1 cellular context compared by ENCODE assay signal in the genomic region with DNA sequence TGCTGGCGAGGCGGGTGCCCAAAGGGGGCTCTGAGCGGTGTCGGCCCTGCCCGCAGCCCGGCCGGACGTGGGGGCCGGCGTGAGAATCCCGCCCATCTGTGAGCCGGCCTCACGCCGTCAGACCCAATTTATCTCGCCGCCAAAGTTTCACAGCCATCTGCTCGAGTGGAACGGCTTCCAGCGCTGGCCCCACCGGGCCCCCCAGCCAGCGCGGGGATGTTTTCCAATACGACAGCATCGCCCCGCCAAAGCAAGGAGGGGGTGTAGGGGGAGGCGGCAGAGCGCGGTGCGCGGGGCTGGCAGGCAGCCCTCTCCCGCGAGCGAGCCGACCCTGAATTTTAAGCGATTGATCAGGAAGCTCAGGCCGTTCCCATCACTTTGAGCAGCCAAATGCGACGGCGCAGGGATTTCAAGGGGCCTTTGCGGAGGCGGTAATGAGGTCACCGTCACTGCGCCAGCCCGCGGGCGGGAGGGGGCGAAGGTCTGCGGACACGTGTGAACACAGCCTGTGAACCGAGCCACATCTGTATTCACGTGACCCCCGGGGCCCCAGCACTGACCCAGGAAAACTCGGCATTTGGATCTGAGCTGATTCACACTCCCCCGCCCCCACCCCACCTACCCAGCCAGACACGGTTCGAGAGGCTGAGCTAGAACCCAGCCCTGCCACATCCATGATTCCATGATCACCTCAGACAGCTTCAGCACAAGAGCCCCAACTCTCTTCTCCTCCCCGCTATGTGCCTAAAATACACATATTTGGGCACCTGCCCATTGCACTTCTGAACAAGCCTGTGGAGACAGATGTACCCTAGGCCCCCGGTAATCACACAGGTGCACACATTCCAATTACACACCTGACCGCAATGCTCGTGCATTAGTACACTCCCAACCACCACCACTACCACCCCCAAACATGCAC.
TF ChIP-seq lines count a peak whose summit lies in the region.

No MANE protein-coding gene starts in this region.

TF ChIP-seq in HepG2, 621 proteins besides CTCF, POLR2A, EP300 and RAD21 (continued from another document and continues in another):
- TF ChIP-seq, protein P1, sequence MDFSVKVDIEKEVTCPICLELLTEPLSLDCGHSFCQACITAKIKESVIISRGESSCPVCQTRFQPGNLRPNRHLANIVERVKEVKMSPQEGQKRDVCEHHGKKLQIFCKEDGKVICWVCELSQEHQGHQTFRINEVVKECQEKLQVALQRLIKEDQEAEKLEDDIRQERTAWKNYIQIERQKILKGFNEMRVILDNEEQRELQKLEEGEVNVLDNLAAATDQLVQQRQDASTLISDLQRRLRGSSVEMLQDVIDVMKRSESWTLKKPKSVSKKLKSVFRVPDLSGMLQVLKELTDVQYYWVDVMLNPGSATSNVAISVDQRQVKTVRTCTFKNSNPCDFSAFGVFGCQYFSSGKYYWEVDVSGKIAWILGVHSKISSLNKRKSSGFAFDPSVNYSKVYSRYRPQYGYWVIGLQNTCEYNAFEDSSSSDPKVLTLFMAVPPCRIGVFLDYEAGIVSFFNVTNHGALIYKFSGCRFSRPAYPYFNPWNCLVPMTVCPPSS (IDR thresholded peaks at IDR 0.05): no peak
- TF ChIP-seq SCMH1 (CRISPR knock-in tag; IDR thresholded peaks at IDR 0.05; ENCODE audit: borderline replicate concordance) (no peak), MTF1 (CRISPR knock-in tag; IDR thresholded peaks at IDR 0.05) (no peak), ARID2 (CRISPR knock-in tag; IDR thresholded peaks at IDR 0.05; ENCODE audit: borderline replicate concordance) (no peak; the same call in 1 of the 2 replicates), GLI4 (CRISPR knock-in tag; IDR thresholded peaks at IDR 0.05; ENCODE audit: borderline replicate concordance) (no peak), HES4 (CRISPR knock-in tag; IDR thresholded peaks at IDR 0.05; ENCODE audit: borderline replicate concordance) (0 out of 2 replicates have a peak, but pooled peaks have one; percentile 21), ZNF577 (CRISPR knock-in tag; IDR thresholded peaks at IDR 0.05; ENCODE audit: borderline replicate concordance, low read depth) (no peak), PHF5A (CRISPR knock-in tag; IDR thresholded peaks at IDR 0.05; ENCODE audit: low read depth, unreplicated experiment) (no peak), KLF16 (CRISPR knock-in tag; IDR thresholded peaks at IDR 0.05) (no peak), HNRNPK (IDR thresholded peaks at IDR 0.05; ENCODE audit: low read depth, low read length, poor library complexity, severe bottlenecking) (no peak), ZNF251 (CRISPR knock-in tag; IDR thresholded peaks at IDR 0.05) (no peak), ZNF432 (CRISPR knock-in tag; IDR thresholded peaks at IDR 0.05; ENCODE audit: borderline replicate concordance) (no peak), FOXA3 (CRISPR knock-in tag; IDR thresholded peaks at IDR 0.05) (0 out of 2 replicates have a peak, but pooled peaks have one; percentile 25), KDM6A (CRISPR knock-in tag; IDR thresholded peaks at IDR 0.05; ENCODE audit: low read depth) (no peak), ZNF772 (CRISPR knock-in tag; IDR thresholded peaks at IDR 0.05) (peak; percentile 81), ZNF660 (CRISPR knock-in tag; IDR thresholded peaks at IDR 0.05; ENCODE audit: borderline replicate concordance, low read depth) (no peak), MED1 (CRISPR knock-in tag; IDR thresholded peaks at IDR 0.05) (peak; percentile 60), NFIC (IDR thresholded peaks at IDR 0.05; ENCODE audit: low read length) (no peak), MXD4 (CRISPR knock-in tag; IDR thresholded peaks at IDR 0.05) (no peak), ZNF234 (CRISPR knock-in tag; conservative IDR thresholded peaks at IDR 0.05) (no peak), ZNF572 (CRISPR knock-in tag; IDR thresholded peaks at IDR 0.05) (peak; percentile 66; the same call in 1 of the 2 replicates), ZNF20 (CRISPR knock-in tag; IDR thresholded peaks at IDR 0.05) (no peak), PHF20 (CRISPR knock-in tag; IDR thresholded peaks at IDR 0.05) (no peak), HOXA5 (CRISPR knock-in tag; IDR thresholded peaks at IDR 0.05) (peak; percentile 61), NFE2L1 (CRISPR knock-in tag; IDR thresholded peaks at IDR 0.05; ENCODE audit: borderline replicate concordance) (no peak), ZNF451 (CRISPR knock-in tag; IDR thresholded peaks at IDR 0.05) (no peak), NBN (conservative IDR thresholded peaks at IDR 0.05) (no peak)
- TF ChIP-seq, protein P2, sequence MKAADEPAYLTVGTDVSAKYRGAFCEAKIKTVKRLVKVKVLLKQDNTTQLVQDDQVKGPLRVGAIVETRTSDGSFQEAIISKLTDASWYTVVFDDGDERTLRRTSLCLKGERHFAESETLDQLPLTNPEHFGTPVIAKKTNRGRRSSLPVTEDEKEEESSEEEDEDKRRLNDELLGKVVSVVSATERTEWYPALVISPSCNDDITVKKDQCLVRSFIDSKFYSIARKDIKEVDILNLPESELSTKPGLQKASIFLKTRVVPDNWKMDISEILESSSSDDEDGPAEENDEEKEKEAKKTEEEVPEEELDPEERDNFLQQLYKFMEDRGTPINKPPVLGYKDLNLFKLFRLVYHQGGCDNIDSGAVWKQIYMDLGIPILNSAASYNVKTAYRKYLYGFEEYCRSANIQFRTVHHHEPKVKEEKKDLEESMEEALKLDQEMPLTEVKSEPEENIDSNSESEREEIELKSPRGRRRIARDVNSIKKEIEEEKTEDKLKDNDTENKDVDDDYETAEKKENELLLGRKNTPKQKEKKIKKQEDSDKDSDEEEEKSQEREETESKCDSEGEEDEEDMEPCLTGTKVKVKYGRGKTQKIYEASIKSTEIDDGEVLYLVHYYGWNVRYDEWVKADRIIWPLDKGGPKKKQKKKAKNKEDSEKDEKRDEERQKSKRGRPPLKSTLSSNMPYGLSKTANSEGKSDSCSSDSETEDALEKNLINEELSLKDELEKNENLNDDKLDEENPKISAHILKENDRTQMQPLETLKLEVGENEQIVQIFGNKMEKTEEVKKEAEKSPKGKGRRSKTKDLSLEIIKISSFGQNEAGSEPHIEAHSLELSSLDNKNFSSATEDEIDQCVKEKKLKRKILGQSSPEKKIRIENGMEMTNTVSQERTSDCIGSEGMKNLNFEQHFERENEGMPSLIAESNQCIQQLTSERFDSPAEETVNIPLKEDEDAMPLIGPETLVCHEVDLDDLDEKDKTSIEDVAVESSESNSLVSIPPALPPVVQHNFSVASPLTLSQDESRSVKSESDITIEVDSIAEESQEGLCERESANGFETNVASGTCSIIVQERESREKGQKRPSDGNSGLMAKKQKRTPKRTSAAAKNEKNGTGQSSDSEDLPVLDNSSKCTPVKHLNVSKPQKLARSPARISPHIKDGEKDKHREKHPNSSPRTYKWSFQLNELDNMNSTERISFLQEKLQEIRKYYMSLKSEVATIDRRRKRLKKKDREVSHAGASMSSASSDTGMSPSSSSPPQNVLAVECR (CRISPR knock-in tag; IDR thresholded peaks at IDR 0.05; ENCODE audit: borderline replicate concordance): peak; percentile 60; the same call in 1 of the 2 replicates
- TF ChIP-seq, protein P3, sequence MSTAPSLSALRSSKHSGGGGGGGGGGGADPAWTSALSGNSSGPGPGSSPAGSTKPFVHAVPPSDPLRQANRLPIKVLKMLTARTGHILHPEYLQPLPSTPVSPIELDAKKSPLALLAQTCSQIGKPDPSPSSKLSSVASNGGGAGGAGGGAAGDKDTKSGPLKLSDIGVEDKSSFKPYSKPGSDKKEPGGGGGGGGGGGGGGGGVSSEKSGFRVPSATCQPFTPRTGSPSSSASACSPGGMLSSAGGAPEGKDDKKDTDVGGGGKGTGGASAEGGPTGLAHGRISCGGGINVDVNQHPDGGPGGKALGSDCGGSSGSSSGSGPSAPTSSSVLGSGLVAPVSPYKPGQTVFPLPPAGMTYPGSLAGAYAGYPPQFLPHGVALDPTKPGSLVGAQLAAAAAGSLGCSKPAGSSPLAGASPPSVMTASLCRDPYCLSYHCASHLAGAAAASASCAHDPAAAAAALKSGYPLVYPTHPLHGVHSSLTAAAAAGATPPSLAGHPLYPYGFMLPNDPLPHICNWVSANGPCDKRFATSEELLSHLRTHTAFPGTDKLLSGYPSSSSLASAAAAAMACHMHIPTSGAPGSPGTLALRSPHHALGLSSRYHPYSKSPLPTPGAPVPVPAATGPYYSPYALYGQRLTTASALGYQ (CRISPR knock-in tag; IDR thresholded peaks at IDR 0.05): 0 out of 2 replicates have a peak, but pooled peaks have one; percentile 29
- TF ChIP-seq, protein P4, sequence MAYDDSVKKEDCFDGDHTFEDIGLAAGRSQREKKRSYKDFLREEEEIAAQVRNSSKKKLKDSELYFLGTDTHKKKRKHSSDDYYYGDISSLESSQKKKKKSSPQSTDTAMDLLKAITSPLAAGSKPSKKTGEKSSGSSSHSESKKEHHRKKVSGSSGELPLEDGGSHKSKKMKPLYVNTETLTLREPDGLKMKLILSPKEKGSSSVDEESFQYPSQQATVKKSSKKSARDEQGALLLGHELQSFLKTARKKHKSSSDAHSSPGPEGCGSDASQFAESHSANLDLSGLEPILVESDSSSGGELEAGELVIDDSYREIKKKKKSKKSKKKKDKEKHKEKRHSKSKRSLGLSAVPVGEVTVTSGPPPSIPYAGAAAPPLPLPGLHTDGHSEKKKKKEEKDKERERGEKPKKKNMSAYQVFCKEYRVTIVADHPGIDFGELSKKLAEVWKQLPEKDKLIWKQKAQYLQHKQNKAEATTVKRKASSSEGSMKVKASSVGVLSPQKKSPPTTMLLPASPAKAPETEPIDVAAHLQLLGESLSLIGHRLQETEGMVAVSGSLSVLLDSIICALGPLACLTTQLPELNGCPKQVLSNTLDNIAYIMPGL (CRISPR knock-in tag; IDR thresholded peaks at IDR 0.05; ENCODE audit: borderline replicate concordance in 1 of 2, low read depth in 1 of 2): no peak; a peak in 1 of 4 replicates
- TF ChIP-seq, protein P5, sequence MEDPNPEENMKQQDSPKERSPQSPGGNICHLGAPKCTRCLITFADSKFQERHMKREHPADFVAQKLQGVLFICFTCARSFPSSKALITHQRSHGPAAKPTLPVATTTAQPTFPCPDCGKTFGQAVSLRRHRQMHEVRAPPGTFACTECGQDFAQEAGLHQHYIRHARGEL (CRISPR knock-in tag; IDR thresholded peaks at IDR 0.05): no peak
- TF ChIP-seq, protein P6, sequence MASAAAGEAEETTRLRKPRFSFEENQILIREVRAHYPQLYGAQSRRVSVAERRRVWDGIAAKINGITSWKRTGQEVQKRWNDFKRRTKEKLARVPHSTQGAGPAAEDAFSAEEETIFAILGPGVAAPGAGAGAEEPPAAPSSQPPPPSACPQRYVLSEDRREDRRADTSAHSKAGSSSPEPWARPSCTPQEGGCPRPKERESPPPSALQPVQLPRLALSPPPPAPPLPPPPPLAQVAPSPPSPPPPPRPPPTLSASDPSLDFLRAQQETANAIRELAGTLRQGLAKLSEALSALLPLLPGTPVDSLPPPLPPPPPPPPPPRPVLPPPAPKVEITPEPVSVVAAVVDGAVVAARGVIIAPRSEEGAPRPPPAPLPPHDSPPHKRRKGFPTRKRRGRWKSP (CRISPR knock-in tag; IDR thresholded peaks at IDR 0.05): peak; percentile 73
- TF ChIP-seq, protein P7, sequence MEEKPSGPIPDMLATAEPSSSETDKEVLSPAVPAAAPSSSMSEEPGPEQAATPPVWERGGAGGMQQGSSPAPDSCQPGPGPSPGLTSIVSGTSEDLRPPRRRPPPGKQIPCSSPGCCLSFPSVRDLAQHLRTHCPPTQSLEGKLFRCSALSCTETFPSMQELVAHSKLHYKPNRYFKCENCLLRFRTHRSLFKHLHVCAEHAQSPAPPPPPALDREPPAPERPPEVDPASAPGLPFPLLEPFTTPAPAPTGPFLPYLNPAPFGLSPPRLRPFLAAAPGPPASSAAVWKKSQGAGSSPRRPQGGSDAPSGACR (CRISPR knock-in tag; IDR thresholded peaks at IDR 0.05): peak; percentile 47; the same call in 1 of the 2 replicates
- TF ChIP-seq, protein P8, sequence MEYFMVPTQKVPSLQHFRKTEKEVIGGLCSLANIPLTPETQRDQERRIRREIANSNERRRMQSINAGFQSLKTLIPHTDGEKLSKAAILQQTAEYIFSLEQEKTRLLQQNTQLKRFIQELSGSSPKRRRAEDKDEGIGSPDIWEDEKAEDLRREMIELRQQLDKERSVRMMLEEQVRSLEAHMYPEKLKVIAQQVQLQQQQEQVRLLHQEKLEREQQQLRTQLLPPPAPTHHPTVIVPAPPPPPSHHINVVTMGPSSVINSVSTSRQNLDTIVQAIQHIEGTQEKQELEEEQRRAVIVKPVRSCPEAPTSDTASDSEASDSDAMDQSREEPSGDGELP (IDR thresholded peaks at IDR 0.05; ENCODE audit: borderline replicate concordance, low read depth): no peak; the same call in 1 of the 2 replicates
- TF ChIP-seq, protein P9, sequence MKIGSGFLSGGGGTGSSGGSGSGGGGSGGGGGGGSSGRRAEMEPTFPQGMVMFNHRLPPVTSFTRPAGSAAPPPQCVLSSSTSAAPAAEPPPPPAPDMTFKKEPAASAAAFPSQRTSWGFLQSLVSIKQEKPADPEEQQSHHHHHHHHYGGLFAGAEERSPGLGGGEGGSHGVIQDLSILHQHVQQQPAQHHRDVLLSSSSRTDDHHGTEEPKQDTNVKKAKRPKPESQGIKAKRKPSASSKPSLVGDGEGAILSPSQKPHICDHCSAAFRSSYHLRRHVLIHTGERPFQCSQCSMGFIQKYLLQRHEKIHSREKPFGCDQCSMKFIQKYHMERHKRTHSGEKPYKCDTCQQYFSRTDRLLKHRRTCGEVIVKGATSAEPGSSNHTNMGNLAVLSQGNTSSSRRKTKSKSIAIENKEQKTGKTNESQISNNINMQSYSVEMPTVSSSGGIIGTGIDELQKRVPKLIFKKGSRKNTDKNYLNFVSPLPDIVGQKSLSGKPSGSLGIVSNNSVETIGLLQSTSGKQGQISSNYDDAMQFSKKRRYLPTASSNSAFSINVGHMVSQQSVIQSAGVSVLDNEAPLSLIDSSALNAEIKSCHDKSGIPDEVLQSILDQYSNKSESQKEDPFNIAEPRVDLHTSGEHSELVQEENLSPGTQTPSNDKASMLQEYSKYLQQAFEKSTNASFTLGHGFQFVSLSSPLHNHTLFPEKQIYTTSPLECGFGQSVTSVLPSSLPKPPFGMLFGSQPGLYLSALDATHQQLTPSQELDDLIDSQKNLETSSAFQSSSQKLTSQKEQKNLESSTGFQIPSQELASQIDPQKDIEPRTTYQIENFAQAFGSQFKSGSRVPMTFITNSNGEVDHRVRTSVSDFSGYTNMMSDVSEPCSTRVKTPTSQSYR (CRISPR knock-in tag; IDR thresholded peaks at IDR 0.05; ENCODE audit: borderline replicate concordance): peak; percentile 14; the same call in 1 of the 2 replicates
- TF ChIP-seq, protein P10, sequence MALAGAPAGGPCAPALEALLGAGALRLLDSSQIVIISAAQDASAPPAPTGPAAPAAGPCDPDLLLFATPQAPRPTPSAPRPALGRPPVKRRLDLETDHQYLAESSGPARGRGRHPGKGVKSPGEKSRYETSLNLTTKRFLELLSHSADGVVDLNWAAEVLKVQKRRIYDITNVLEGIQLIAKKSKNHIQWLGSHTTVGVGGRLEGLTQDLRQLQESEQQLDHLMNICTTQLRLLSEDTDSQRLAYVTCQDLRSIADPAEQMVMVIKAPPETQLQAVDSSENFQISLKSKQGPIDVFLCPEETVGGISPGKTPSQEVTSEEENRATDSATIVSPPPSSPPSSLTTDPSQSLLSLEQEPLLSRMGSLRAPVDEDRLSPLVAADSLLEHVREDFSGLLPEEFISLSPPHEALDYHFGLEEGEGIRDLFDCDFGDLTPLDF (CRISPR knock-in tag; IDR thresholded peaks at IDR 0.05): no peak
- TF ChIP-seq, protein P11, sequence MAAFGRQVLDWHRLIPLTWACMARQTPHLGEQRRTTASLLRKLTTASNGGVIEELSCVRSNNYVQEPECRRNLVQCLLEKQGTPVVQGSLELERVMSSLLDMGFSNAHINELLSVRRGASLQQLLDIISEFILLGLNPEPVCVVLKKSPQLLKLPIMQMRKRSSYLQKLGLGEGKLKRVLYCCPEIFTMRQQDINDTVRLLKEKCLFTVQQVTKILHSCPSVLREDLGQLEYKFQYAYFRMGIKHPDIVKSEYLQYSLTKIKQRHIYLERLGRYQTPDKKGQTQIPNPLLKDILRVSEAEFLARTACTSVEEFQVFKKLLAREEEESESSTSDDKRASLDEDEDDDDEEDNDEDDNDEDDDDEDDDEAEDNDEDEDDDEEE (CRISPR knock-in tag; IDR thresholded peaks at IDR 0.05): peak; percentile 64; the same call in 1 of the 2 replicates
